In the genomic region with DNA sequence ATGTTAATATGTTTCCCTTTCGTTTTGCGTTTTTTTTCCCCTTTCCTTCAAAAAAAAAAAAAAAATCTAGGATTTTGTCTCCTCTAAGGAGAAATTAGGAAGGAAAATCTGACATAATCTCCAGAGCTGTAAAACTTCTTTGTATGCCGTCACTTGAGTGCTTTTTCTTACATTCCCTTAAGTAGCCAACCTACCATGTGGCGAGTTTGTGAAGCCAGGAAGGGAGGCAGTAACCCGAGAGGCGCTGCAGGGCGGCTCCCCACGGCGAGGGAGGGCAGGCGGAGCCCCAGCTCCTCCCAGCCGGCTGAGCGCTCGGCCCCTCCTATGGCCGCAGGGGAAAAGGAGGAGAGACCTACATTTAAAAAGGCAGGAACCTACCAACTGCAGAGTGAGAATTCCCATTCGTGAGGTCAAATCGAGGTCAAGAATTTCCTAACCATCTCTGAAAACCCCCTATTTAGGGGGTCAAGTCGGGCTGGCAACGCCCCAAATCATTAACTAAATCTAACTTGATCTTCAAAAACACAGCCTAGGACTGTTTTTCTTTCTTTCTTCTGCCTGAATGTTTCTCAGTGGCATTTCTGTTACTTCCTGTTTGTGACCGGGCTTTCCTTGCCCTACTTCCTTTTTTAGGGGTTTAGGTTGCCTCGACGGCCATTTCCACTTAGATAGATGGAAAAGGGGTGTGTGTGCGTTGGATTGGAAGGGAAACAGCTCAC, we compare ENCODE assay signal across 1 cellular context.
TF ChIP-seq lines count a peak whose summit lies in the region.

No MANE protein-coding gene starts in this region.

TF ChIP-seq in K562, 482 proteins besides CTCF, POLR2A, EP300 and RAD21 (continued from another document and continues in another):
- TF ChIP-seq, protein P1, sequence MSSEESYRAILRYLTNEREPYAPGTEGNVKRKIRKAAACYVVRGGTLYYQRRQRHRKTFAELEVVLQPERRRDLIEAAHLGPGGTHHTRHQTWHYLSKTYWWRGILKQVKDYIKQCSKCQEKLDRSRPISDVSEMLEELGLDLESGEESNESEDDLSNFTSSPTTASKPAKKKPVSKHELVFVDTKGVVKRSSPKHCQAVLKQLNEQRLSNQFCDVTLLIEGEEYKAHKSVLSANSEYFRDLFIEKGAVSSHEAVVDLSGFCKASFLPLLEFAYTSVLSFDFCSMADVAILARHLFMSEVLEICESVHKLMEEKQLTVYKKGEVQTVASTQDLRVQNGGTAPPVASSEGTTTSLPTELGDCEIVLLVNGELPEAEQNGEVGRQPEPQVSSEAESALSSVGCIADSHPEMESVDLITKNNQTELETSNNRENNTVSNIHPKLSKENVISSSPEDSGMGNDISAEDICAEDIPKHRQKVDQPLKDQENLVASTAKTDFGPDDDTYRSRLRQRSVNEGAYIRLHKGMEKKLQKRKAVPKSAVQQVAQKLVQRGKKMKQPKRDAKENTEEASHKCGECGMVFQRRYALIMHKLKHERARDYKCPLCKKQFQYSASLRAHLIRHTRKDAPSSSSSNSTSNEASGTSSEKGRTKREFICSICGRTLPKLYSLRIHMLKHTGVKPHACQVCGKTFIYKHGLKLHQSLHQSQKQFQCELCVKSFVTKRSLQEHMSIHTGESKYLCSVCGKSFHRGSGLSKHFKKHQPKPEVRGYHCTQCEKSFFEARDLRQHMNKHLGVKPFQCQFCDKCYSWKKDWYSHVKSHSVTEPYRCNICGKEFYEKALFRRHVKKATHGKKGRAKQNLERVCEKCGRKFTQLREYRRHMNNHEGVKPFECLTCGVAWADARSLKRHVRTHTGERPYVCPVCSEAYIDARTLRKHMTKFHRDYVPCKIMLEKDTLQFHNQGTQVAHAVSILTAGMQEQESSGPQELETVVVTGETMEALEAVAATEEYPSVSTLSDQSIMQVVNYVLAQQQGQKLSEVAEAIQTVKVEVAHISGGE (CRISPR knock-in tag; IDR thresholded peaks at IDR 0.05) = no peak
- no peak for TF ChIP-seq ZNF134 (CRISPR knock-in tag; conservative IDR thresholded peaks at IDR 0.05)
- no peak for TF ChIP-seq ZNF780A (CRISPR knock-in tag; IDR thresholded peaks at IDR 0.05)
- no peak for TF ChIP-seq WHSC1 (IDR thresholded peaks at IDR 0.05; ENCODE audit: low read length)
- TF ChIP-seq, protein P2, sequence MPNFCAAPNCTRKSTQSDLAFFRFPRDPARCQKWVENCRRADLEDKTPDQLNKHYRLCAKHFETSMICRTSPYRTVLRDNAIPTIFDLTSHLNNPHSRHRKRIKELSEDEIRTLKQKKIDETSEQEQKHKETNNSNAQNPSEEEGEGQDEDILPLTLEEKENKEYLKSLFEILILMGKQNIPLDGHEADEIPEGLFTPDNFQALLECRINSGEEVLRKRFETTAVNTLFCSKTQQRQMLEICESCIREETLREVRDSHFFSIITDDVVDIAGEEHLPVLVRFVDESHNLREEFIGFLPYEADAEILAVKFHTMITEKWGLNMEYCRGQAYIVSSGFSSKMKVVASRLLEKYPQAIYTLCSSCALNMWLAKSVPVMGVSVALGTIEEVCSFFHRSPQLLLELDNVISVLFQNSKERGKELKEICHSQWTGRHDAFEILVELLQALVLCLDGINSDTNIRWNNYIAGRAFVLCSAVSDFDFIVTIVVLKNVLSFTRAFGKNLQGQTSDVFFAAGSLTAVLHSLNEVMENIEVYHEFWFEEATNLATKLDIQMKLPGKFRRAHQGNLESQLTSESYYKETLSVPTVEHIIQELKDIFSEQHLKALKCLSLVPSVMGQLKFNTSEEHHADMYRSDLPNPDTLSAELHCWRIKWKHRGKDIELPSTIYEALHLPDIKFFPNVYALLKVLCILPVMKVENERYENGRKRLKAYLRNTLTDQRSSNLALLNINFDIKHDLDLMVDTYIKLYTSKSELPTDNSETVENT (CRISPR knock-in tag; IDR thresholded peaks at IDR 0.05) = no peak
- TF ChIP-seq ZNF121 (CRISPR knock-in tag; conservative IDR thresholded peaks at IDR 0.05) = no peak
- no peak for TF ChIP-seq ZNF717 (CRISPR knock-in tag; IDR thresholded peaks at IDR 0.05)
- TF ChIP-seq EGR1 (conservative IDR thresholded peaks at IDR 0.05) = no peak
- TF ChIP-seq MXI1 (IDR thresholded peaks at IDR 0.05; ENCODE audit: low read depth, low read length) = no peak
- TF ChIP-seq, protein P3, sequence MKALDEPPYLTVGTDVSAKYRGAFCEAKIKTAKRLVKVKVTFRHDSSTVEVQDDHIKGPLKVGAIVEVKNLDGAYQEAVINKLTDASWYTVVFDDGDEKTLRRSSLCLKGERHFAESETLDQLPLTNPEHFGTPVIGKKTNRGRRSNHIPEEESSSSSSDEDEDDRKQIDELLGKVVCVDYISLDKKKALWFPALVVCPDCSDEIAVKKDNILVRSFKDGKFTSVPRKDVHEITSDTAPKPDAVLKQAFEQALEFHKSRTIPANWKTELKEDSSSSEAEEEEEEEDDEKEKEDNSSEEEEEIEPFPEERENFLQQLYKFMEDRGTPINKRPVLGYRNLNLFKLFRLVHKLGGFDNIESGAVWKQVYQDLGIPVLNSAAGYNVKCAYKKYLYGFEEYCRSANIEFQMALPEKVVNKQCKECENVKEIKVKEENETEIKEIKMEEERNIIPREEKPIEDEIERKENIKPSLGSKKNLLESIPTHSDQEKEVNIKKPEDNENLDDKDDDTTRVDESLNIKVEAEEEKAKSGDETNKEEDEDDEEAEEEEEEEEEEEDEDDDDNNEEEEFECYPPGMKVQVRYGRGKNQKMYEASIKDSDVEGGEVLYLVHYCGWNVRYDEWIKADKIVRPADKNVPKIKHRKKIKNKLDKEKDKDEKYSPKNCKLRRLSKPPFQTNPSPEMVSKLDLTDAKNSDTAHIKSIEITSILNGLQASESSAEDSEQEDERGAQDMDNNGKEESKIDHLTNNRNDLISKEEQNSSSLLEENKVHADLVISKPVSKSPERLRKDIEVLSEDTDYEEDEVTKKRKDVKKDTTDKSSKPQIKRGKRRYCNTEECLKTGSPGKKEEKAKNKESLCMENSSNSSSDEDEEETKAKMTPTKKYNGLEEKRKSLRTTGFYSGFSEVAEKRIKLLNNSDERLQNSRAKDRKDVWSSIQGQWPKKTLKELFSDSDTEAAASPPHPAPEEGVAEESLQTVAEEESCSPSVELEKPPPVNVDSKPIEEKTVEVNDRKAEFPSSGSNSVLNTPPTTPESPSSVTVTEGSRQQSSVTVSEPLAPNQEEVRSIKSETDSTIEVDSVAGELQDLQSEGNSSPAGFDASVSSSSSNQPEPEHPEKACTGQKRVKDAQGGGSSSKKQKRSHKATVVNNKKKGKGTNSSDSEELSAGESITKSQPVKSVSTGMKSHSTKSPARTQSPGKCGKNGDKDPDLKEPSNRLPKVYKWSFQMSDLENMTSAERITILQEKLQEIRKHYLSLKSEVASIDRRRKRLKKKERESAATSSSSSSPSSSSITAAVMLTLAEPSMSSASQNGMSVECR (CRISPR knock-in tag; IDR thresholded peaks at IDR 0.05) = no peak
- no peak for TF ChIP-seq HIVEP1 (CRISPR knock-in tag; IDR thresholded peaks at IDR 0.05)
- TF ChIP-seq TBL1XR1 (IDR thresholded peaks at IDR 0.05; ENCODE audit: low read length in 2 of 2) = 0 out of 4 replicates have a peak, but pooled peaks of 1 of the 2 experiments have one; percentile 28
- TF ChIP-seq, protein P4, sequence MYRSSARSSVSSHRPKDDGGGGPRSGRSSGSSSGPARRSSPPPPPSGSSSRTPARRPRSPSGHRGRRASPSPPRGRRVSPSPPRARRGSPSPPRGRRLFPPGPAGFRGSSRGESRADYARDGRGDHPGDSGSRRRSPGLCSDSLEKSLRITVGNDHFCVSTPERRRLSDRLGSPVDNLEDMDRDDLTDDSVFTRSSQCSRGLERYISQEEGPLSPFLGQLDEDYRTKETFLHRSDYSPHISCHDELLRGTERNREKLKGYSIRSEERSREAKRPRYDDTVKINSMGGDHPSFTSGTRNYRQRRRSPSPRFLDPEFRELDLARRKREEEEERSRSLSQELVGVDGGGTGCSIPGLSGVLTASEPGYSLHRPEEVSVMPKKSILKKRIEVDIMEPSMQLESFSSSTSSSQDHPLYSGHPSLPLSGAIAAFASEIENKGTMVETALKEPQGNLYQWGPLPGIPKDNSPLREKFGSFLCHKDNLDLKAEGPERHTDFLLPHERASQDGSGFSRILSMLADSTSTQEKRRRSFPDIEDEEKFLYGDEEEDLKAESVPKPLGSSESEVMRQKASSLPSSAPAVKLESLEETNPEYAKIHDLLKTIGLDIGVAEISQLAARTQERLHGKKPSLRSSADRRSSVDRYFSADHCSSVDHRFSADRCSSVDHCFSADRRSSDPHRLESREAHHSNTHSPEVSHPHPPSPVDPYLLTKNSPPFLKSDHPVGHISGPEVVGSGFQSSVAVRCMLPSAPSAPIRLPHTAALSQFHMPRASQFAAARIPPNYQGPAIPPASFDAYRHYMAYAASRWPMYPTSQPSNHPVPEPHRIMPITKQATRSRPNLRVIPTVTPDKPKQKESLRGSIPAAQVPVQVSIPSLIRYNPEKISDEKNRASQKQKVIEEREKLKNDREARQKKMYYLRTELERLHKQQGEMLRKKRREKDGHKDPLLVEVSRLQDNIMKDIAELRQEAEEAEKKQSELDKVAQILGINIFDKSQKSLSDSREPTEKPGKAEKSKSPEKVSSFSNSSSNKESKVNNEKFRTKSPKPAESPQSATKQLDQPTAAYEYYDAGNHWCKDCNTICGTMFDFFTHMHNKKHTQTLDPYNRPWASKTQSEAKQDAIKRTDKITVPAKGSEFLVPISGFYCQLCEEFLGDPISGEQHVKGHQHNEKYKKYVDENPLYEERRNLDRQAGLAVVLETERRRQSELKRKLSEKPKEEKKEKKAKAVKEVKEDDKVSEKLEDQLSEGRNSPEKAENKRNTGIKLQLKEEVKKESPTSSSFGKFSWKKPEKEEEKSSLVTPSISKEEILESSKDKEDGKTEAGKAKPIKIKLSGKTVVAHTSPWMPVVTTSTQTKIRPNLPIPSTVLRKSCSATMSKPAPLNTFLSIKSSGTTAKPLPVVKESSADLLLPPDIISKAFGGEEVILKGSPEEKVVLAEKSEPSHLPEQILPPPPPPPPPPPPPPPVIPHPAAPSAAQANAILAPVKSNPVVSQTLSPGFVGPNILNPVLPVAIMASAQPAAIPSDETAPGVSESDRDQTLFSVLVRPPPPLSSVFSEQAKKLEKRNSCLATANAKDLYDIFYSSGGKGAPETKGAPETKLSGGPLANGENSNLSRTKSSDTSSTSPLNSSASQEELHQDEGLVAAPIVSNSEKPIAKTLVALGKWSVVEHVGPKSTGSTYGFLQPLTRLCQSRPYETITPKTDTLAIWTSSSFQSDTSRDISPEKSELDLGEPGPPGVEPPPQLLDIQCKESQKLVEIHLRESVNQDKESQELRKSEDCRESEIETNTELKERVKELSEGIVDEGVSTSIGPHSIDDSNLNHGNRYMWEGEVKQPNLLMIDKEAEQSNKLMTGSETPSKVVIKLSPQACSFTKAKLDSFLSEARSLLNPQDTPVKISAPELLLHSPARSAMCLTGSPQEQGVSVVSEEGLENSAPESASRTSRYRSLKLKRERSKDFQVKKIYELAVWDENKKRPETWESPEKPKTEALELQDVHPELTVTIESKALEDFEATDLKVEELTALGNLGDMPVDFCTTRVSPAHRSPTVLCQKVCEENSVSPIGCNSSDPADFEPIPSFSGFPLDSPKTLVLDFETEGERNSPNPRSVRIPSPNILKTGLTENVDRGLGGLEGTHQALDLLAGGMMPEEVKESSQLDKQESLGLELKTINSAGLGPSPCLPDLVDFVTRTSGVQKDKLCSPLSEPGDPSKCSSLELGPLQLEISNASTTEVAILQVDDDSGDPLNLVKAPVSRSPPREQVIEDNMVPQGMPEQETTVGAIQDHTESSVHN (IDR thresholded peaks at IDR 0.05; ENCODE audit: borderline replicate concordance in 1 of 2, low read depth in 1 of 2) = no peak
- no peak for TF ChIP-seq ZNF507 (tag; conservative IDR thresholded peaks at IDR 0.05)
- no peak for TF ChIP-seq DDX20 (tag; IDR thresholded peaks at IDR 0.05; ENCODE audit: low read depth)
- TF ChIP-seq SLC30A9 (CRISPR knock-in tag; IDR thresholded peaks at IDR 0.05) = no peak
- TF ChIP-seq, protein P5, sequence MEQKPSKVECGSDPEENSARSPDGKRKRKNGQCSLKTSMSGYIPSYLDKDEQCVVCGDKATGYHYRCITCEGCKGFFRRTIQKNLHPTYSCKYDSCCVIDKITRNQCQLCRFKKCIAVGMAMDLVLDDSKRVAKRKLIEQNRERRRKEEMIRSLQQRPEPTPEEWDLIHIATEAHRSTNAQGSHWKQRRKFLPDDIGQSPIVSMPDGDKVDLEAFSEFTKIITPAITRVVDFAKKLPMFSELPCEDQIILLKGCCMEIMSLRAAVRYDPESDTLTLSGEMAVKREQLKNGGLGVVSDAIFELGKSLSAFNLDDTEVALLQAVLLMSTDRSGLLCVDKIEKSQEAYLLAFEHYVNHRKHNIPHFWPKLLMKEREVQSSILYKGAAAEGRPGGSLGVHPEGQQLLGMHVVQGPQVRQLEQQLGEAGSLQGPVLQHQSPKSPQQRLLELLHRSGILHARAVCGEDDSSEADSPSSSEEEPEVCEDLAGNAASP (IDR thresholded peaks at IDR 0.05) = no peak
- no peak for TF ChIP-seq HMG20B (CRISPR knock-in tag; IDR thresholded peaks at IDR 0.05)
- TF ChIP-seq, protein P6, sequence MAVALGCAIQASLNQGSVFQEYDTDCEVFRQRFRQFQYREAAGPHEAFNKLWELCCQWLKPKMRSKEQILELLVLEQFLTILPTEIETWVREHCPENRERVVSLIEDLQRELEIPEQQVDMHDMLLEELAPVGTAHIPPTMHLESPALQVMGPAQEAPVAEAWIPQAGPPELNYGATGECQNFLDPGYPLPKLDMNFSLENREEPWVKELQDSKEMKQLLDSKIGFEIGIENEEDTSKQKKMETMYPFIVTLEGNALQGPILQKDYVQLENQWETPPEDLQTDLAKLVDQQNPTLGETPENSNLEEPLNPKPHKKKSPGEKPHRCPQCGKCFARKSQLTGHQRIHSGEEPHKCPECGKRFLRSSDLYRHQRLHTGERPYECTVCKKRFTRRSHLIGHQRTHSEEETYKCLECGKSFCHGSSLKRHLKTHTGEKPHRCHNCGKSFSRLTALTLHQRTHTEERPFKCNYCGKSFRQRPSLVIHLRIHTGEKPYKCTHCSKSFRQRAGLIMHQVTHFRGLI (CRISPR knock-in tag; IDR thresholded peaks at IDR 0.05) = no peak
- TF ChIP-seq, protein P7, sequence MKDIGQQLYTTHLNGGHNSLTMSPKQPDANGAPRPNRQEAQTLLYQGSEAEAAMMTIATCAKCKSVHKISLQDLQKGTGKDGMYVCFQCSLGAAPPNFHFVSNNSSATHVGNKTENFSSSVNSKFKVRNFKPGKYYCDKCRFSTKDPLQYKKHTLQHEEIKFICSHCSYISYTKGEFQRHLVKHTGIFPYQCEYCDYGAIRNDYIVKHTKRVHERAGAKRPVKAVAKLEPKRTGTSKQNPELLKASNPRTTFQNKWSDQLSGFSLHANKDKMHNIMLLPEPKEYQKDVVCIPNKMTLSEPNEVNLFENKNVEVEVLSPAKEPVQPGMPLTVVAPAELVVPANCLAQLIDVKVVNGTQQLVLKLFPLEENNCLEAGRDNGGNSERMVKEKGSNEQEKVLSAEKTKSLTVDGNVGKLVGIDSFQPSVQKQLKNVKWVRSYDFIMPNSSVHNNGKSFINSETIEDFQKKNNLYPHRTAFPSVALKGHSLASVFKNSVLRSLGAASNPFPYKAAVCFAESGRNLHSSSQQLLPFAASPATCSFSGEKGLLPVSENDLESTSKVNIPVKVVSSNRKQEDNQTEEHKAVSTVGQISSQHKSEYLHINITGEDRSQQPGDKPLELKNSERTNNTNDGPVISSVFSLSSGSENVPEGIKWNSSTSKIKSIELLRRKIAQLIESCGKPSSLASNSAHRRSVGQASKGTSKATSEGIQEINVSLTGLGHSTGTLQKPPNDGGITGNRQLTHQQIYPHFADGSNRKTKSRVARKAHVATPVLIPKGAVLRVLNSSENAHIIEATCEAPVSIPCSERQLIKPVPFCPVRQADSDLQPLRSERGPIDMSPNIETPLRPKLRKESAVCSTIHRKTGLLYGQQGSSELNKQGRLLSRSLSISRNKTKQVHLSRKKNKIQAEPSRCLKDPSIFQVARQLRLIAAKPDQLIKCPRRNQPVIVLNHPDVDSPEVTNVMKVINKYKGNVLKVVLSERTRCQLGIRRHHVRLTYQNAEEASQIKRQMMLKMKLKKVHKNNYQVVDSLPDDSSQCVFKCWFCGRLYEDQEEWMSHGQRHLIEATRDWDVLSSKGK (CRISPR knock-in tag; IDR thresholded peaks at IDR 0.05) = no peak
- no peak for TF ChIP-seq KLF10 (CRISPR knock-in tag; IDR thresholded peaks at IDR 0.05)
- TF ChIP-seq ELF1 (tag; IDR thresholded peaks at IDR 0.05) = peak; percentile 83
- TF ChIP-seq ZBTB1 (CRISPR knock-in tag; IDR thresholded peaks at IDR 0.05; ENCODE audit: borderline replicate concordance, low read depth) = no peak
- TF ChIP-seq IFI16 (CRISPR knock-in tag; IDR thresholded peaks at IDR 0.05) = no peak
- TF ChIP-seq NR1H2 (CRISPR knock-in tag; IDR thresholded peaks at IDR 0.05) = no peak
